ENCODE assay signal across 16 cellular contexts in genomic region chr17:77499699-77500435, GRCh38.
DNase-seq lines count a peak whose midpoint lies in the region; ATAC-seq and TF ChIP-seq lines count a peak whose summit lies in the region.
"Had no signal": no experiment of that assay in that cellular context is flagged by ENCODE, and none has a peak within 500 bp of the region (broad histone marks: within the 10 kb centered on the region; RNA-seq: fewer than 3 reads in every experiment).

No MANE protein-coding gene starts in this region.

- POLR2A ChIA-PET in RWPE1 (lab: Yijun Ruan, JAX; ENCODE audit: low non-redundant PET) = no interaction called here

- no peak for ATAC-seq in activated CD8-positive, alpha-beta memory T cell treated with anti-CD3 and anti-CD28 coated beads, Interleukin-2, amount 10 ng/mL, durations not matched to agents 7 days and 5 days
- ATAC-seq in stimulated activated effector memory CD8-positive, alpha-beta T cell treated with anti-CD3 and anti-CD28 coated beads, Interleukin-12 subunit alpha, Interleukin-12 subunit beta, amount 100 ng/mL, for 72 hours = no peak
- ATAC-seq in HG03521 (IDR thresholded peaks at IDR 0.05; ENCODE audit: unreplicated experiment) (no peak), GM18858 (IDR thresholded peaks at IDR 0.05; ENCODE audit: unreplicated experiment) (no peak)
- ATAC-seq: A549; stimulated activated naive CD8-positive, alpha-beta T cell treated with anti-CD3 and anti-CD28 coated beads, Interleukin-15, amount 100 ng/mL, for 72 hours had no signal

- H3K27me3 Mint-ChIP-seq in activated CD8-positive, alpha-beta memory T cell treated with anti-CD3 and anti-CD28 coated beads, Interleukin-2, amount 10 ng/mL, durations not matched to agents 7 days and 5 days = no peaks in the 10 kb centered on the region
- H3K27me3 Mint-ChIP-seq in glutamatergic neuron (ENCODE audit: unreplicated experiment) = peaks cover 5% of the 10 kb centered on the region
- H3K27me3 Mint-ChIP-seq: stimulated activated naive CD8-positive, alpha-beta T cell treated with anti-CD3 and anti-CD28 coated beads, Interleukin-15, amount 100 ng/mL, for 72 hours had no signal

- peaks cover 26% of the 10 kb centered on the region for H3K36me3 Mint-ChIP-seq in activated CD8-positive, alpha-beta memory T cell treated with anti-CD3 and anti-CD28 coated beads, Interleukin-2, amount 10 ng/mL, durations not matched to agents 7 days and 5 days
- H3K36me3 Mint-ChIP-seq in glutamatergic neuron (ENCODE audit: unreplicated experiment) = peaks cover 4% of the 10 kb centered on the region
- no peaks in the 10 kb centered on the region for H3K36me3 Mint-ChIP-seq in stimulated activated effector memory CD8-positive, alpha-beta T cell treated with anti-CD3 and anti-CD28 coated beads, Interleukin-12 subunit alpha, Interleukin-12 subunit beta, amount 100 ng/mL, for 72 hours

- no peak for TF ChIP-seq CTCF in RWPE1 (conservative IDR thresholded peaks at IDR 0.05; ENCODE audit: low read depth)
- no peak for TF ChIP-seq CTCF in glutamatergic neuron (IDR thresholded peaks at IDR 0.05; ENCODE audit: partially characterized antibody, unreplicated experiment)

- CTCF ChIA-PET in activated CD8-positive, alpha-beta memory T cell treated with anti-CD3 and anti-CD28 coated beads, Interleukin-2, amount 10 ng/mL, durations not matched to agents 7 days and 5 days (lab: Charles Lee) = interaction anchor here (1.4 to 1.8 kb wide), 2 partner anchors 70 to 168 kb away, joined by 5 to 6 read pairs; no protein-coding TSS in a partner anchor
- CTCF ChIA-PET in RWPE1 (lab: Yijun Ruan, JAX) = no interaction called here

- peak overlapping the region; percentile 13 for H3K27ac ChIP-seq in RWPE1
- H3K27ac ChIP-seq: A549, esophagus squamous epithelium, left ventricle myocardium inferior had no signal

- peaks cover 5% of the 10 kb centered on the region for H3K4me1 Mint-ChIP-seq in activated CD8-positive, alpha-beta memory T cell treated with anti-CD3 and anti-CD28 coated beads, Interleukin-2, amount 10 ng/mL, durations not matched to agents 7 days and 5 days
- H3K4me1 Mint-ChIP-seq in glutamatergic neuron (ENCODE audit: low read depth, unreplicated experiment) = peaks cover 4% of the 10 kb centered on the region
- peaks cover 11% of the 10 kb centered on the region for H3K4me1 Mint-ChIP-seq in stimulated activated effector memory CD8-positive, alpha-beta T cell treated with anti-CD3 and anti-CD28 coated beads, Interleukin-12 subunit alpha, Interleukin-12 subunit beta, amount 100 ng/mL, for 72 hours

- no peak overlapping the region for H3K4me3 Mint-ChIP-seq in activated CD8-positive, alpha-beta memory T cell treated with anti-CD3 and anti-CD28 coated beads, Interleukin-2, amount 10 ng/mL, durations not matched to agents 7 days and 5 days
- H3K4me3 Mint-ChIP-seq in glutamatergic neuron (ENCODE audit: unreplicated experiment) = no peak overlapping the region
- H3K4me3 Mint-ChIP-seq in stimulated activated effector memory CD8-positive, alpha-beta T cell treated with anti-CD3 and anti-CD28 coated beads, Interleukin-12 subunit alpha, Interleukin-12 subunit beta, amount 100 ng/mL, for 72 hours = no peak overlapping the region
- H3K4me3 Mint-ChIP-seq: nephron progenitor cell had no signal

- DNase-seq in activated CD8-positive, alpha-beta memory T cell treated with anti-CD3 and anti-CD28 coated beads, Interleukin-2, amount 10 ng/mL, durations not matched to agents 7 days and 5 days = no peak
- no peak for DNase-seq in activated CD8-positive, alpha-beta memory T cell treated with anti-CD3 and anti-CD28 coated beads for 24 hours
- DNase-seq in RWPE1 (ENCODE audit: low spot score) = no peak
- DNase-seq in glutamatergic neuron = peak; percentile 10
- no peak for DNase-seq in stimulated activated effector memory CD8-positive, alpha-beta T cell treated with anti-CD3 and anti-CD28 coated beads, Interleukin-12 subunit alpha, Interleukin-12 subunit beta, amount 100 ng/mL, for 72 hours (ENCODE audit: low spot score in 2 of 2)
- DNase-seq in ACHN = no peak
- DNase-seq: esophagus squamous epithelium, left ventricle myocardium inferior, NCI-H187 treated with DMSO at 0.1 percent for 48 hours, NCI-H526 treated with DMSO at 0.1 percent for 48 hours, nephron progenitor cell, T-helper 9 cell had no signal

- H3K27ac Mint-ChIP-seq in activated CD8-positive, alpha-beta memory T cell treated with anti-CD3 and anti-CD28 coated beads, Interleukin-2, amount 10 ng/mL, durations not matched to agents 7 days and 5 days = peak overlapping the region; percentile 40
- no peak overlapping the region for H3K27ac Mint-ChIP-seq in glutamatergic neuron (ENCODE audit: unreplicated experiment)
- peak overlapping the region; percentile 93 for H3K27ac Mint-ChIP-seq in stimulated activated effector memory CD8-positive, alpha-beta T cell treated with anti-CD3 and anti-CD28 coated beads, Interleukin-12 subunit alpha, Interleukin-12 subunit beta, amount 100 ng/mL, for 72 hours

- H3K9me3 Mint-ChIP-seq in activated CD8-positive, alpha-beta memory T cell treated with anti-CD3 and anti-CD28 coated beads, Interleukin-2, amount 10 ng/mL, durations not matched to agents 7 days and 5 days (ENCODE audit: low read depth) = no peaks in the 10 kb centered on the region
- H3K9me3 Mint-ChIP-seq in glutamatergic neuron (ENCODE audit: unreplicated experiment) = peaks cover 9% of the 10 kb centered on the region
- no peaks in the 10 kb centered on the region for H3K9me3 Mint-ChIP-seq in stimulated activated effector memory CD8-positive, alpha-beta T cell treated with anti-CD3 and anti-CD28 coated beads, Interleukin-12 subunit alpha, Interleukin-12 subunit beta, amount 100 ng/mL, for 72 hours
- H3K9me3 Mint-ChIP-seq: nephron progenitor cell; stimulated activated naive CD8-positive, alpha-beta T cell treated with anti-CD3 and anti-CD28 coated beads, Interleukin-15, amount 100 ng/mL, for 72 hours had no signal

- in situ Hi-C loops in ACHN (cut with HindIII; ENCODE audit: low pct_ligation_motif_present, low pct_unique_long_range_greater_than_20kb, low sequenced_read_pairs) = no loop called here
